In the genomic region with DNA sequence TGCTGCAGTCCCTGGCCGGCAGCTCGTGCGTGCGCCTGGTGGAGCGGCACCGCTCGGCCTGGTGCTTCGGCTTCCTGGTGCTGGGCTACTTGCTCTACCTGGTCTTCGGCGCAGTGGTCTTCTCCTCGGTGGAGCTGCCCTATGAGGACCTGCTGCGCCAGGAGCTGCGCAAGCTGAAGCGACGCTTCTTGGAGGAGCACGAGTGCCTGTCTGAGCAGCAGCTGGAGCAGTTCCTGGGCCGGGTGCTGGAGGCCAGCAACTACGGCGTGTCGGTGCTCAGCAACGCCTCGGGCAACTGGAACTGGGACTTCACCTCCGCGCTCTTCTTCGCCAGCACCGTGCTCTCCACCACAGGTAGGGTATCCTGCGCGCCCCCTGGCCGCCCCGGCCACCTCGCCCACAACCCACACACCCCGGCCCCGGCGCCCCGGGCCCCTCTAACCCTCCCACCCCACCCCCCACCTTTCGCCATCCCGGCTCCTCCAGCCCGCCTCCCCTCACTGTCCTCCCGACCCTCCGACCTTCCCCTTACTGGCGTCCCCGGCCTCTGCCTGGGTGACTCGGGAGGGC, we compare ENCODE assay signal across 8 cellular contexts. TPM values are rescaled to one million over a fixed set of nuclear protein-coding genes. Genes with fewer than 3 reads are reported as not detected.
DNase-seq lines count a peak whose midpoint lies in the region; ATAC-seq and TF ChIP-seq lines count a peak whose summit lies in the region.

No MANE protein-coding gene starts in this region.

- CTCF ChIA-PET in Panc1 (lab: Charles Lee) = no interaction called here

- ATAC-seq in Panc1 (peak; percentile 86), HG03469 (IDR thresholded peaks at IDR 0.05; ENCODE audit: unreplicated experiment) (no peak)

- peak overlapping the region; percentile 83 to 93 for H3K9ac ChIP-seq in mucosa of rectum (ENCODE audit: low read depth in 1 of 2, low read length in 2 of 2)

- DNase-seq in NCI-H2171 treated with DMSO at 0.1 percent for 48 hours (lab: John Stamatoyannopoulos, UW) (peak; percentile 62), NCI-H2171 (lab: John Stamatoyannopoulos, UW) (no peak), H7 (peak; percentile 74), Panc1 (ENCODE audit: low read depth, low spot score) (no peak), epithelial cell of esophagus (ENCODE audit: low read depth) (peak; percentile 73)
- no peak for DNase-seq in stimulated activated CD4-positive, alpha-beta T cell treated with anti-CD3 and anti-CD28 coated beads, Interleukin-2, amount 100 ng/mL, for 48 hours

- H3K4me1 ChIP-seq in Panc1 (ENCODE audit: control insufficient read depth, insufficient read depth, low read length) (peaks cover 3% of the 10 kb centered on the region; the same call in 1 of the 2 replicates), mucosa of rectum (ENCODE audit: control insufficient read depth in 2 of 2, insufficient read depth in 2 of 2, low read length in 2 of 2) (peaks cover 2 to 3% of the 10 kb centered on the region in 2 donors)

- intact Hi-C loops in Panc1 (cut with micrococcal nuclease; ENCODE audit: unreplicated experiment) = no loop called here

- H3K36me3 ChIP-seq in H7 (replicated peaks; ENCODE audit: control insufficient read depth, insufficient read depth, low read length) (no peaks in the 10 kb centered on the region), Panc1 (ENCODE audit: control insufficient read depth, insufficient read depth, low read length) (peaks cover 5% of the 10 kb centered on the region; the same call in 1 of the 2 replicates), mucosa of rectum (ENCODE audit: control insufficient read depth in 2 of 2, insufficient read depth in 2 of 2, low read length in 2 of 2) (peaks cover 0 to 3% of the 10 kb centered on the region in 2 donors)

- H3K27me3 ChIP-seq in H7 (ENCODE audit: control insufficient read depth, insufficient read depth, low read length) (peaks cover 15% of the 10 kb centered on the region), Panc1 (ENCODE audit: control insufficient read depth, insufficient read depth, low read length) (peaks cover 57% of the 10 kb centered on the region), mucosa of rectum (ENCODE audit: control insufficient read depth in 2 of 2, insufficient read depth in 2 of 2, low read length in 2 of 2) (peaks cover 0 to 3% of the 10 kb centered on the region in 2 donors)

- H3K9me3 ChIP-seq in Panc1 (ENCODE audit: control insufficient read depth, insufficient read depth, low read depth, low read length) (no peaks in the 10 kb centered on the region), mucosa of rectum (ENCODE audit: control insufficient read depth in 2 of 2, low read length in 2 of 2) (no peaks in the 10 kb centered on the region)

- H3K27ac ChIP-seq in Panc1 (ENCODE audit: low read length) = no peak overlapping the region
- peak overlapping the region; percentile 93 for H3K27ac ChIP-seq in mucosa of rectum (ENCODE audit: low read depth in 2 of 2, low read length in 2 of 2)

- H3K4me3 ChIP-seq in H7 (ENCODE audit: insufficient read depth, low read depth, low read length) (peak overlapping the region; percentile 99), Panc1 (ENCODE audit: low read depth in 2 of 2, low read length in 2 of 2) (peak overlapping the region; percentile 42 to 46), epithelial cell of esophagus (ENCODE audit: low read length) (peak overlapping the region; percentile 95), mucosa of rectum (ENCODE audit: low read length in 2 of 2) (peak overlapping the region; percentile 80 to 87)

- TF ChIP-seq CTCF in Panc1 (IDR thresholded peaks at IDR 0.05) (no peak), epithelial cell of esophagus (IDR thresholded peaks at IDR 0.05; ENCODE audit: insufficient read depth, low read depth, low read length, missing control alignments) (no peak)

- POLR2A ChIA-PET in Panc1 (lab: Charles Lee) = no interaction called here

- in situ Hi-C loops in Panc1 (cut with HindIII; ENCODE audit: low pct_unique_long_range_greater_than_20kb, low sequenced_read_pairs) = no loop called here

- BruUV-seq in Panc1 (replicated peaks; lab: Mats Ljungman, UMichigan) = no TSS peak

RNA-seq across cellular contexts. Expression of a gene that starts 0.4 kb away (rescaled TPM):
- total RNA-seq in H7 (2014; rRNA removed; shearing (Covaris generic)) = 34.4 and 41.6 TPM in 2 replicates
- 0.13 TPM for total RNA-seq in Panc1 (2021; ENCODE audit: unreplicated experiment)
- not detected for polyA plus RNA-seq in Panc1 (2012; ENCODE audit: insufficient read length)

Comparison
In these comparisons a context has a peak if more than half of its experiments do, and no peak if none do; other contexts are left out.
1. DNase-seq: peak in NCI-H2171 treated with DMSO at 0.1 percent for 48 hours (single experiment), H7 (single experiment) and epithelial cell of esophagus (single experiment); none in NCI-H2171 (single experiment), Panc1 (single experiment) and stimulated activated CD4-positive, alpha-beta T cell treated with anti-CD3 and anti-CD28 coated beads, Interleukin-2, amount 100 ng/mL, for 48 hours (0 of 2).
2. H3K4me3 ChIP-seq: peak in every context shown above with its lines; median percentile 99 in H7; 95 in epithelial cell of esophagus; 84 in mucosa of rectum; 44 in Panc1.
3. RNA of a gene that starts 0.4 kb away (total RNA-seq): 34.4 to 41.6 TPM in H7; 0.13 TPM in Panc1 (single experiment); every median in the first group is over 10 times any median in the second.